Comparison of ENCODE assay signal across 8 cellular contexts in genomic region chr14:58362798-58363412, GRCh38. TPM values are rescaled to one million over a fixed set of nuclear protein-coding genes. Genes with fewer than 3 reads are reported as not detected.
DNase-seq lines count a peak whose midpoint lies in the region; ATAC-seq, FAIRE-seq and TF ChIP-seq lines count a peak whose summit lies in the region.

No MANE protein-coding gene starts in this region.

- no peak overlapping the region for H3K4me3 ChIP-seq in heart left ventricle
- H3K4me3 ChIP-seq in astrocyte of the cerebellum (ENCODE audit: low read depth, low read length), result no peak overlapping the region
- no peak overlapping the region for H3K4me3 ChIP-seq in right lobe of liver

- ATAC-seq in heart left ventricle (no peak), right lobe of liver (peak; percentile 79 to 86 (median 82))

- peaks cover 0 to 6% (median 0%) of the 10 kb centered on the region in 12 donors for H3K4me1 ChIP-seq in heart left ventricle
- no peaks in the 10 kb centered on the region for H3K4me1 ChIP-seq in right lobe of liver

- 92 to 97% (median 94%) methylated on average over 3 of the region's 3 CpGs for WGBS in heart left ventricle, 4 donors
- 87% methylated on average over 3 of the region's 3 CpGs for WGBS in right lobe of liver (ENCODE audit: insufficient coverage, low coverage, low lambda C conversion rate, missing lambda C conversion rate)

- peak in 9 of 12 donors; percentile 7 to 44 (median 19) for TF ChIP-seq CTCF in heart left ventricle (IDR thresholded peaks at IDR 0.05)
- TF ChIP-seq CTCF in astrocyte of the cerebellum (IDR thresholded peaks at IDR 0.05; ENCODE audit: low read depth, low read length, missing control alignments), result peak; percentile 29
- peak; percentile 26 to 49 (median 46) for TF ChIP-seq CTCF in right lobe of liver (IDR thresholded peaks at IDR 0.05)

- DNase-seq in heart left ventricle, result no peak
- no peak for DNase-seq in cardiac septum (ENCODE audit: low spot score)
- DNase-seq in NCI-H1694 treated with DMSO at 0.1 percent for 48 hours (lab: John Stamatoyannopoulos, UW), result peak; percentile 48
- peak; percentile 11 for DNase-seq in astrocyte of the cerebellum (ENCODE audit: low read depth)
- no peak for DNase-seq in right lobe of liver
- DNase-seq in amygdala (lab: John Stamatoyannopoulos, UW), result no peak
- DNase-seq in cortex of kidney (lab: John Stamatoyannopoulos, UW), result no peak
- no peak for DNase-seq in GM12891 (ENCODE audit: insufficient read length, low spot score)

- H3K27ac ChIP-seq in heart left ventricle, result no peak overlapping the region
- H3K27ac ChIP-seq in right lobe of liver, result no peak overlapping the region

- TF ChIP-seq POLR2A in heart left ventricle (IDR thresholded peaks at IDR 0.05) (no peak), right lobe of liver (IDR thresholded peaks at IDR 0.05) (no peak), GM12891 (IDR thresholded peaks at IDR 0.05; ENCODE audit: low read depth, low read length) (no peak)

- peaks cover 2 to 97% (median 82%) of the 10 kb centered on the region in 9 donors for H3K36me3 ChIP-seq in heart left ventricle
- H3K36me3 ChIP-seq in right lobe of liver, result peaks cover 0 to 74% (median 36%) of the 10 kb centered on the region in 4 donors

- intact Hi-C loops in heart left ventricle (cut with DNase I) (loop anchor here in 5 of 10 donors (5.0 to 10.0 kb wide), 3 partner anchors 248 to 258 kb away; no protein-coding TSS in a partner anchor), cardiac septum (cut with DNase I) (no loop called here), right lobe of liver (cut with DNase I) (no loop called here)

- FAIRE-seq in GM12891 (lab: Jason Lieb, UNC), result no peak

- in situ Hi-C loops in astrocyte of the cerebellum (cut with HindIII; ENCODE audit: low sequenced_read_pairs), result no loop called here

- H3K27me3 ChIP-seq in heart left ventricle, result no peaks in the 10 kb centered on the region
- H3K27me3 ChIP-seq in right lobe of liver, result no peaks in the 10 kb centered on the region

- H3K9me3 ChIP-seq in heart left ventricle, result no peaks in the 10 kb centered on the region
- H3K9me3 ChIP-seq in right lobe of liver, result no peaks in the 10 kb centered on the region

TF ChIP-seq in GM12891, 5 proteins besides CTCF, POLR2A, EP300 and RAD21:
- TF ChIP-seq POLR2AphosphoS5 (IDR thresholded peaks at IDR 0.05; ENCODE audit: low read depth, low read length) (no peak), POU2F2 (IDR thresholded peaks at IDR 0.05; ENCODE audit: low read depth, low read length) (no peak), TAF1 (IDR thresholded peaks at IDR 0.05; ENCODE audit: low read depth, low read length) (no peak)

RNA-seq across cellular contexts. Expression of gene TOMM20L, which starts 32.8 kb away (rescaled TPM):
- total RNA-seq in heart left ventricle (not detected), cardiac septum (not detected), right lobe of liver (not detected)
- polyA plus RNA-seq in heart left ventricle, result not detected
- not detected for polyA plus RNA-seq in GM12891 (2012; ENCODE audit: low read depth, missing spikeins)

Comparison
In these comparisons a context has a peak if more than half of its experiments do, and no peak if none do; other contexts are left out.
1. ATAC-seq: peak in right lobe of liver (4 of 4); none in heart left ventricle (0 of 4).
2. DNase-seq: peak in NCI-H1694 treated with DMSO at 0.1 percent for 48 hours (single experiment) and astrocyte of the cerebellum (single experiment); none in heart left ventricle (0 of 5), cardiac septum (single experiment), right lobe of liver (0 of 3), amygdala (0 of 56), cortex of kidney (single experiment) and GM12891 (single experiment).
3. Peak in every context shown above with its lines, with median percentiles within 50 percentile points of each other: CTCF ChIP-seq.